Comparison of ENCODE assay signal across 8 cellular contexts in genomic region chr6:89412071-89413005, GRCh38. TPM values are rescaled to one million over a fixed set of nuclear protein-coding genes. Genes with fewer than 3 reads are reported as not detected.
DNase-seq lines count a peak whose midpoint lies in the region; ATAC-seq and TF ChIP-seq lines count a peak whose summit lies in the region.

TSS of gene RRAGD (minus strand) at chr6:89412273. CDS start at chr6:89411993, 280 bp downstream.

- H3K4me3 ChIP-seq in BE2C (ENCODE audit: low read depth, low read length) (peak within 1 kb of the TSS; percentile 78), epithelial cell of proximal tubule (ENCODE audit: low read depth, low read length) (peak within 1 kb of the TSS; percentile 72), muscle layer of duodenum (ENCODE audit: low read depth in 1 of 2, low read length in 2 of 2) (peak within 1 kb of the TSS; percentile 68 to 77)

- no peaks in the 10 kb centered on the region for H3K36me3 ChIP-seq in BE2C
- H3K36me3 ChIP-seq in muscle layer of duodenum (ENCODE audit: control insufficient read depth in 1 of 2, insufficient read depth in 2 of 2, low read length in 2 of 2): no peaks in the 10 kb centered on the region

- DNase-seq in BE2C: peak; percentile 82
- DNase-seq in NCI-H748 treated with DMSO at 0.1 percent for 48 hours (lab: John Stamatoyannopoulos, UW): peak; percentile 19
- peak; percentile 44 for DNase-seq in activated T-cell treated with anti-CD3 and anti-CD28 coated beads for 24 hours (ENCODE audit: low read depth)
- no peak for DNase-seq in epithelial cell of proximal tubule (ENCODE audit: low read depth)

- H3K4me1 Mint-ChIP-seq in stimulated activated naive CD8-positive, alpha-beta T cell treated with anti-CD3 and anti-CD28 coated beads, Interleukin-15, Interleukin-2, amounts not matched to agents 100 ng/mL and 50 ng/mL, for 24 hours (ENCODE audit: low read depth): peaks cover 22% of the 10 kb centered on the region

- ATAC-seq in GM19043 (IDR thresholded peaks at IDR 0.05; ENCODE audit: low read depth, unreplicated experiment): peak; percentile 73
- peak; percentile 76 for ATAC-seq in HG03354 (IDR thresholded peaks at IDR 0.05; ENCODE audit: poor library complexity, severe bottlenecking, unreplicated experiment)

- peaks cover 24% of the 10 kb centered on the region for H3K27me3 Mint-ChIP-seq in stimulated activated naive CD8-positive, alpha-beta T cell treated with anti-CD3 and anti-CD28 coated beads, Interleukin-15, Interleukin-2, amounts not matched to agents 100 ng/mL and 50 ng/mL, for 24 hours

- no peaks in the 10 kb centered on the region for H3K9me3 Mint-ChIP-seq in stimulated activated naive CD8-positive, alpha-beta T cell treated with anti-CD3 and anti-CD28 coated beads, Interleukin-15, Interleukin-2, amounts not matched to agents 100 ng/mL and 50 ng/mL, for 24 hours

- H3K9me3 ChIP-seq in BE2C: no peaks in the 10 kb centered on the region
- H3K9me3 ChIP-seq in muscle layer of duodenum (ENCODE audit: control insufficient read depth in 1 of 2, low read length in 2 of 2): no peaks in the 10 kb centered on the region

- peak within 1 kb of the TSS; percentile 81 for H3K27ac Mint-ChIP-seq in stimulated activated naive CD8-positive, alpha-beta T cell treated with anti-CD3 and anti-CD28 coated beads, Interleukin-15, Interleukin-2, amounts not matched to agents 100 ng/mL and 50 ng/mL, for 24 hours

- no peaks in the 10 kb centered on the region for H3K36me3 Mint-ChIP-seq in stimulated activated naive CD8-positive, alpha-beta T cell treated with anti-CD3 and anti-CD28 coated beads, Interleukin-15, Interleukin-2, amounts not matched to agents 100 ng/mL and 50 ng/mL, for 24 hours (ENCODE audit: low read depth)

- H3K27me3 ChIP-seq in BE2C (no peaks in the 10 kb centered on the region), muscle layer of duodenum (ENCODE audit: low read depth, low read length) (no peaks in the 10 kb centered on the region)

- peak within 1 kb of the TSS; percentile 84 for H3K4me3 Mint-ChIP-seq in stimulated activated naive CD8-positive, alpha-beta T cell treated with anti-CD3 and anti-CD28 coated beads, Interleukin-15, Interleukin-2, amounts not matched to agents 100 ng/mL and 50 ng/mL, for 24 hours

- H3K27ac ChIP-seq in muscle layer of duodenum (ENCODE audit: low read length): peak within 1 kb of the TSS; percentile 11

- TF ChIP-seq CTCF in BE2C (IDR thresholded peaks at IDR 0.05; ENCODE audit: low read depth, low read length) (no peak), epithelial cell of proximal tubule (conservative IDR thresholded peaks at IDR 0.05; ENCODE audit: low read depth, low read length) (peak; percentile 4)

- H3K4me1 ChIP-seq in BE2C (peaks cover 8% of the 10 kb centered on the region), muscle layer of duodenum (ENCODE audit: control insufficient read depth in 1 of 2, insufficient read depth in 2 of 2, low read length in 2 of 2) (peaks cover 0 to 8% of the 10 kb centered on the region in 2 donors)

RNA-seq across cellular contexts. Expression of gene RRAGD, which starts in this region (rescaled TPM):
- polyA plus RNA-seq in BE2C (2012; ENCODE audit: insufficient read depth, insufficient read length, low read depth): 4.6 TPM
- total RNA-seq in epithelial cell of proximal tubule: 10.8 and 12.7 TPM in 2 replicates
